Comparison of ENCODE assay signal across 8 cellular contexts in the genomic region with DNA sequence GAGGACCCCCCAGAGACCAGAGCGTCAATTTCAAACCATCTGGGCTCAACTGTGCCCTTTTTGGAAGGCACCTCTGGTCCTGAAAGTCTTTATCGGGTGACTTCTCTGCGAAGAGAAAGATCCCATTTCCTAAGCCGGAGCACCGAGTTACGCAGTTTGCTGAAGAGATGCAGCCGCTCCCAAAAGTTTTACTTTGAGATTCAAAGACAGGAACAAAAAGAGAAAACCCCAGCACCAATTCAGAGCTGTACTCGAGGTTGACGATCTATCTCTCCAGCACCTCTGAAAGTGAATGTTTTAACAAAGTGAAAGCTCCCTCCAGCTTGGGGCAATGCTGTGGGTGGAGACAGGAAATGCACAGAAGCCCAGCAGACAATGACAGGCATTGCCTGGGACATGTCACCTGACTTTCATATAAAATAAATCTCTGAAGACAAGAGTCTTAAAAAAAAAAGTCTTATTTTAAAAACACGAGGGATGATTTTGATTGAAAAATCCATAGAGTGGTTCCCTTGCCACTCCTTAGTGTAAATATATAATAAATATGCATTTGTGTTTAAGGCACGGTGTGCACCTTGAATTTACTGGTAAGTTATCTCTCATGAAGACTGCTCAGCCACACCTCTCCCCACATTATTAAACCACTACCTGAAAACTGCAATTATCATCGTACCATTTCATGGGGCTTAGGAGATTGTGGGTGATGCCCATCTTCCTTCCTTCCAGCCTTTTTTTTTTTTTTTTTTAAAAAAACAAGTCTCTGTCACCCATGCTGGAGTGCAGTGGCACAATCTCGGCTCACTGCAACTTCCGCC.
A peak's percentile ranks its signal among the peaks of the same experiment; 100 is the strongest.
DNase-seq lines count a peak whose midpoint lies in the region; ATAC-seq and TF ChIP-seq lines count a peak whose summit lies in the region.

No MANE protein-coding gene starts in this region.

- ATAC-seq in GM21447 (IDR thresholded peaks at IDR 0.05; ENCODE audit: unreplicated experiment), result peak; percentile 91
- ATAC-seq in activated CD8-positive, alpha-beta T cell treated with anti-CD3 and anti-CD28 coated beads for 36 hours, result peak; percentile 93

- H3K4me1 ChIP-seq in BLaER1 (peaks cover 47% of the 10 kb centered on the region), endodermal cell (ENCODE audit: control insufficient read depth, insufficient read depth, low read length) (no peaks in the 10 kb centered on the region)

- H3K4me1 Mint-ChIP-seq in activated CD8-positive, alpha-beta T cell treated with anti-CD3 and anti-CD28 coated beads for 36 hours (ENCODE audit: low read depth), result peaks cover 82% of the 10 kb centered on the region
- peaks cover 46% of the 10 kb centered on the region for H3K4me1 Mint-ChIP-seq in endodermal cell

- POLR2A ChIA-PET in activated CD8-positive, alpha-beta T cell treated with anti-CD3 and anti-CD28 coated beads for 36 hours (lab: Charles Lee), result interaction anchor here (0.9 to 3.0 kb wide), 20 partner anchors 9 to 77 kb away, joined by 3 to 12 read pairs (median 4); no protein-coding TSS in a partner anchor

- TF ChIP-seq CTCF in activated CD8-positive, alpha-beta T cell treated with anti-CD3 and anti-CD28 coated beads for 36 hours (IDR thresholded peaks at IDR 0.05), result no peak
- TF ChIP-seq CTCF in endodermal cell (conservative IDR thresholded peaks at IDR 0.05), result no peak

- H3K4me2 ChIP-seq in BLaER1, result peak overlapping the region; percentile 90

- H3K27me3 ChIP-seq in BLaER1 (no peaks in the 10 kb centered on the region), endodermal cell (ENCODE audit: control insufficient read depth, insufficient read depth, low read length, poor library complexity, severe bottlenecking) (no peaks in the 10 kb centered on the region)

- intact Hi-C loops in activated CD8-positive, alpha-beta T cell treated with anti-CD3 and anti-CD28 coated beads for 36 hours (cut with micrococcal nuclease), result loop anchor here (5.0 kb wide), 1 partner anchor 76 kb away; no protein-coding TSS in a partner anchor

- DNase-seq in Kasumi-1 (lab: John Stamatoyannopoulos, UW) (peak; percentile 44), endodermal cell (peak; percentile 71), mucosa of gallbladder (ENCODE audit: low spot score) (peak; percentile 49), NCI-H2171 treated with DMSO at 0.1 percent for 48 hours (lab: John Stamatoyannopoulos, UW) (no peak)
- peak; percentile 86 for DNase-seq in activated CD8-positive, alpha-beta T cell treated with anti-CD3 and anti-CD28 coated beads for 36 hours
- DNase-seq in stimulated activated CD8-positive, alpha-beta memory T cell treated with anti-CD3 and anti-CD28 coated beads, Interleukin-7, amount 100 ng/mL, for 48 hours (ENCODE audit: extremely low read depth in 1 of 2, low read depth in 1 of 2), result peak; percentile 37 to 69

- no peaks in the 10 kb centered on the region for H3K27me3 Mint-ChIP-seq in activated CD8-positive, alpha-beta T cell treated with anti-CD3 and anti-CD28 coated beads for 36 hours
- no peaks in the 10 kb centered on the region for H3K27me3 Mint-ChIP-seq in endodermal cell (ENCODE audit: insufficient read depth)

- CTCF ChIA-PET in activated CD8-positive, alpha-beta T cell treated with anti-CD3 and anti-CD28 coated beads for 36 hours (lab: Charles Lee), result interaction anchor here (1.1 to 1.4 kb wide), 2 partner anchors 76 to 78 kb away, joined by 3 to 5 read pairs; no protein-coding TSS in a partner anchor

- H3K36me3 ChIP-seq in BLaER1 (no peaks in the 10 kb centered on the region), endodermal cell (ENCODE audit: control insufficient read depth, insufficient read depth, low read length) (no peaks in the 10 kb centered on the region)

- peak overlapping the region; percentile 83 for H3K9ac ChIP-seq in BLaER1
- H3K9ac ChIP-seq in endodermal cell (ENCODE audit: extremely low read depth, low read length, poor library complexity, severe bottlenecking), result no peak overlapping the region

- H3K9me3 Mint-ChIP-seq in activated CD8-positive, alpha-beta T cell treated with anti-CD3 and anti-CD28 coated beads for 36 hours, result no peaks in the 10 kb centered on the region
- H3K9me3 Mint-ChIP-seq in endodermal cell, result no peaks in the 10 kb centered on the region

- H3K27ac Mint-ChIP-seq in activated CD8-positive, alpha-beta T cell treated with anti-CD3 and anti-CD28 coated beads for 36 hours, result peak overlapping the region; percentile 89
- H3K27ac Mint-ChIP-seq in endodermal cell, result peak overlapping the region; percentile 12

- no peaks in the 10 kb centered on the region for H4K20me1 ChIP-seq in BLaER1

- H3K9me3 ChIP-seq in BLaER1, result no peaks in the 10 kb centered on the region
- no peaks in the 10 kb centered on the region for H3K9me3 ChIP-seq in endodermal cell (ENCODE audit: control insufficient read depth, low read length)

- peak overlapping the region; percentile 85 for H3K27ac ChIP-seq in BLaER1
- peak overlapping the region; percentile 81 for H3K27ac ChIP-seq in endodermal cell (ENCODE audit: low read depth, low read length)

- WGBS in endodermal cell (ENCODE audit: insufficient coverage in 1 of 2, insufficient read length in 1 of 2), 2 experiments, result 27 to 54% methylated on average over 6 to 14 of the region's 14 CpGs

- peaks cover 81% of the 10 kb centered on the region for H3K36me3 Mint-ChIP-seq in activated CD8-positive, alpha-beta T cell treated with anti-CD3 and anti-CD28 coated beads for 36 hours (ENCODE audit: low read depth)
- peaks cover 24% of the 10 kb centered on the region for H3K36me3 Mint-ChIP-seq in endodermal cell (ENCODE audit: low read depth)

- H3K4me3 Mint-ChIP-seq in activated CD8-positive, alpha-beta T cell treated with anti-CD3 and anti-CD28 coated beads for 36 hours, result peak overlapping the region; percentile 79
- H3K4me3 Mint-ChIP-seq in endodermal cell, result peak overlapping the region; percentile 42

- H3K4me3 ChIP-seq in BLaER1, result peak overlapping the region; percentile 65
- H3K4me3 ChIP-seq in endodermal cell (ENCODE audit: low read length), result peak overlapping the region; percentile 58
